ENCODE assay signal across 18 cellular contexts in genomic region chr21:20452935-20453334, GRCh38.
DNase-seq lines count a peak whose midpoint lies in the region; ATAC-seq, FAIRE-seq and TF ChIP-seq lines count a peak whose summit lies in the region.
"Had no signal": no experiment of that assay in that cellular context is flagged by ENCODE, and none has a peak within 500 bp of the region (broad histone marks: within the 10 kb centered on the region; RNA-seq: fewer than 3 reads in every experiment).

No MANE protein-coding gene starts in this region.

- BruUV-seq in HepG2 (replicated peaks; lab: Mats Ljungman, UMichigan): no TSS peak
- no TSS peak for BruUV-seq in IMR-90 (replicated peaks; lab: Mats Ljungman, UMichigan)

- no peak overlapping the region for H3K56ac ChIP-seq in IMR-90 (ENCODE audit: extremely low read depth, insufficient read depth, low read length)

- no peak overlapping the region for H3K14ac ChIP-seq in IMR-90 (replicated peaks; ENCODE audit: low read depth, low read length)

- H3K27me3 ChIP-seq in HepG2 (ENCODE audit: control insufficient read depth in 1 of 2, insufficient read depth in 2 of 2, low read length in 2 of 2) (no peaks in the 10 kb centered on the region), right lobe of liver (no peaks in the 10 kb centered on the region), IMR-90 (ENCODE audit: control insufficient read depth, insufficient read depth, low read length) (no peaks in the 10 kb centered on the region), Peyer's patch (no peaks in the 10 kb centered on the region)
- H3K27me3 ChIP-seq: BE2C, BLaER1 had no signal

- H3K9me3 ChIP-seq in HepG2 (ENCODE audit: low read length): peaks cover 69% of the 10 kb centered on the region
- no peaks in the 10 kb centered on the region for H3K9me3 ChIP-seq in right lobe of liver
- H3K9me3 ChIP-seq in IMR-90 (ENCODE audit: control insufficient read depth, insufficient read depth, low read length): 0 out of 2 replicates have a peak, but pooled peaks cover 2% of the 10 kb centered on the region
- no peaks in the 10 kb centered on the region for H3K9me3 ChIP-seq in Peyer's patch
- H3K9me3 ChIP-seq: BE2C, BLaER1 had no signal

- H3K4me1 ChIP-seq in HepG2 (ENCODE audit: insufficient read depth, low read length) (no peaks in the 10 kb centered on the region), right lobe of liver (no peaks in the 10 kb centered on the region), IMR-90 (ENCODE audit: control insufficient read depth, insufficient read depth, low read length) (no peaks in the 10 kb centered on the region), Peyer's patch (no peaks in the 10 kb centered on the region)
- H3K4me1 ChIP-seq: BE2C, BLaER1 had no signal

- H2AK9ac ChIP-seq in IMR-90 (replicated peaks; ENCODE audit: low read depth, low read length, poor library complexity): no peak overlapping the region

- H4K8ac ChIP-seq in IMR-90 (ENCODE audit: low read depth in 2 of 2, low read length in 2 of 2): no peak overlapping the region

- H2BK5ac ChIP-seq in IMR-90 (ENCODE audit: low read depth, low read length, poor library complexity, severe bottlenecking): no peak overlapping the region

- H4K91ac ChIP-seq in IMR-90 (ENCODE audit: insufficient read depth, low read depth, low read length): no peak overlapping the region

- ATAC-seq in HepG2 (no peak), right lobe of liver (no peak), IMR-90 (ENCODE audit: low read depth) (no peak), HG03045 (IDR thresholded peaks at IDR 0.05; ENCODE audit: unreplicated experiment) (no peak)

- no peak overlapping the region for H3K18ac ChIP-seq in IMR-90 (ENCODE audit: low read depth, low read length)

- no peaks in the 10 kb centered on the region for H3K9me1 ChIP-seq in IMR-90 (ENCODE audit: insufficient read depth, low read length)

- no peaks in the 10 kb centered on the region for H3K79me1 ChIP-seq in IMR-90 (ENCODE audit: low read depth in 1 of 2, low read length in 2 of 2)

- CTCF ChIA-PET in HepG2 (lab: Yijun Ruan, JAX; ENCODE audit: low intra/inter-chr PET ratio, low total read pairs): no interaction called here
- CTCF ChIA-PET in IMR-90 (lab: Yijun Ruan, JAX): no interaction called here

- in situ Hi-C loops in HepG2 (cut with HindIII; ENCODE audit: extremely low pct_ligation_motif_present, low pct_unique_long_range_greater_than_20kb) (no loop called here), IMR-90 (cut with MboI; ENCODE audit: low sequenced_read_pairs) (no loop called here)

- H3K4me2 ChIP-seq in HepG2 (ENCODE audit: low read depth, low read length): no peak overlapping the region
- no peak overlapping the region for H3K4me2 ChIP-seq in IMR-90 (ENCODE audit: low read depth, low read length)
- H3K4me2 ChIP-seq: BLaER1 had no signal

- H2BK20ac ChIP-seq in IMR-90 (ENCODE audit: low read depth, low read length): no peak overlapping the region

- no peak for FAIRE-seq in HepG2 (lab: Jason Lieb, UNC)
- FAIRE-seq: G401.6, GM12891 had no signal

- WGBS in HepG2 (ENCODE audit: low lambda C conversion rate): under 1% methylated on average over 4 of the region's 4 CpGs
- 46% methylated on average over 4 of the region's 4 CpGs for whole genome bisulfite sequencing in right lobe of liver (ENCODE audit: insufficient coverage, low coverage, low lambda C conversion rate, missing lambda C conversion rate)
- no CpG with 5 or more reads among the region's 4 CpGs for WGBS in IMR-90 (ENCODE audit: extremely low coverage in 2 of 2, insufficient read length in 1 of 2), 2 experiments

- no peak for TF ChIP-seq EP300 in HepG2 (IDR thresholded peaks at IDR 0.05; ENCODE audit: low read depth in 2 of 2, low read length in 2 of 2)
- TF ChIP-seq EP300 in HepG2 (CRISPR knock-in tag; IDR thresholded peaks at IDR 0.05; ENCODE audit: borderline replicate concordance): no peak

- no peaks in the 10 kb centered on the region for H3K79me2 ChIP-seq in HepG2 (ENCODE audit: insufficient read depth, low read length)

- DNase-seq in HepG2 (ENCODE audit: low spot score) (no peak), right lobe of liver (no peak), IMR-90 (no peak), Peyer's patch (no peak)
- DNase-seq: ACHN; BE2C; C1 segment of cervical spinal cord; CD4-positive, alpha-beta memory T cell; CD4-positive, CD25-positive, alpha-beta regulatory T cell; CD8-positive, alpha-beta memory T cell; COR-L47; DMS79 treated with DMSO at 0.1 percent for 48 hours; GF-D8 had no signal

- no peak overlapping the region for H2AFZ ChIP-seq in HepG2 (ENCODE audit: low read length)
- H2AFZ ChIP-seq in IMR-90 (replicated peaks; ENCODE audit: low read length, poor library complexity): no peak overlapping the region

- H2BK120ac ChIP-seq in IMR-90 (ENCODE audit: low read depth, low read length): no peak overlapping the region

- H4K20me1 ChIP-seq in HepG2 (ENCODE audit: insufficient read depth, low read length): no peaks in the 10 kb centered on the region
- H4K20me1 ChIP-seq in IMR-90 (ENCODE audit: insufficient read depth, low read length): no peaks in the 10 kb centered on the region
- H4K20me1 ChIP-seq: BLaER1 had no signal

- H3K9ac ChIP-seq in HepG2 (ENCODE audit: insufficient read depth, low read depth, low read length) (no peak overlapping the region), IMR-90 (ENCODE audit: low read depth, low read length) (no peak overlapping the region)
- H3K9ac ChIP-seq: BLaER1 had no signal

- intact Hi-C loops in HepG2 (cut with micrococcal nuclease; ENCODE audit: unreplicated experiment): no loop called here
- intact Hi-C loops in right lobe of liver (cut with DNase I): no loop called here
- intact Hi-C loops in IMR-90 (cut with micrococcal nuclease): no loop called here

- dilution Hi-C loops in IMR-90 (cut with HindIII; ENCODE audit: low sequenced_read_pairs, unreplicated experiment): no loop called here

- no peaks in the 10 kb centered on the region for H3K36me3 ChIP-seq in HepG2 (replicated peaks in 1 of 2; ENCODE audit: control insufficient read depth in 1 of 2, insufficient read depth in 2 of 2, low read length in 2 of 2)
- no peaks in the 10 kb centered on the region for H3K36me3 ChIP-seq in right lobe of liver
- no peaks in the 10 kb centered on the region for H3K36me3 ChIP-seq in IMR-90 (ENCODE audit: control insufficient read depth, insufficient read depth, low read length)
- H3K36me3 ChIP-seq in Peyer's patch: no peaks in the 10 kb centered on the region
- H3K36me3 ChIP-seq: BE2C, BLaER1 had no signal

- no peak for TF ChIP-seq RAD21 in HepG2 (CRISPR knock-in tag; IDR thresholded peaks at IDR 0.05)
- TF ChIP-seq RAD21 in IMR-90 (IDR thresholded peaks at IDR 0.05; ENCODE audit: low read length): no peak

- no peak overlapping the region for H3K4ac ChIP-seq in IMR-90 (ENCODE audit: low read depth, low read length)

- TF ChIP-seq CTCF in HepG2 (CRISPR knock-in tag; IDR thresholded peaks at IDR 0.05) (no peak), right lobe of liver (IDR thresholded peaks at IDR 0.05) (no peak), IMR-90 (conservative IDR thresholded peaks at IDR 0.05; ENCODE audit: low read depth, low read length) (no peak), Peyer's patch (IDR thresholded peaks at IDR 0.05) (no peak)

- H2AK5ac ChIP-seq in IMR-90 (ENCODE audit: low read depth, low read length): no peak overlapping the region

- H3K4me3 ChIP-seq in HepG2 (replicated peaks in 1 of 3; ENCODE audit: insufficient read depth in 1 of 3, low read depth in 2 of 3, low read length in 3 of 3) (no peak overlapping the region), right lobe of liver (no peak overlapping the region), IMR-90 (ENCODE audit: insufficient read depth, low read depth, low read length) (no peak overlapping the region), Peyer's patch (no peak overlapping the region)
- H3K4me3 ChIP-seq: BLaER1 had no signal

- no peak for TF ChIP-seq POLR2A in HepG2 (IDR thresholded peaks at IDR 0.05; ENCODE audit: insufficient read depth in 1 of 2, low read depth in 2 of 2, low read length in 2 of 2)
- TF ChIP-seq POLR2A in right lobe of liver (IDR thresholded peaks at IDR 0.05): no peak
- no peak for TF ChIP-seq POLR2A in IMR-90 (IDR thresholded peaks at IDR 0.05; ENCODE audit: low read depth, low read length)
- TF ChIP-seq POLR2A in Peyer's patch (IDR thresholded peaks at IDR 0.05): no peak

- H3K23ac ChIP-seq in IMR-90 (ENCODE audit: low read depth, low read length): no peak overlapping the region

- POLR2A ChIA-PET in HepG2 (lab: Yijun Ruan, JAX): no interaction called here
- POLR2A ChIA-PET in IMR-90 (lab: Charles Lee; ENCODE audit: unreplicated experiment): no interaction called here

- no peak overlapping the region for H3K27ac ChIP-seq in HepG2 (ENCODE audit: extremely low read length, insufficient read depth, low read length)
- H3K27ac ChIP-seq in right lobe of liver: no peak overlapping the region
- H3K27ac ChIP-seq in IMR-90 (ENCODE audit: insufficient read depth, low read length): no peak overlapping the region
- H3K27ac ChIP-seq in Peyer's patch: no peak overlapping the region
- H3K27ac ChIP-seq: 22Rv1, BLaER1 had no signal

- H2BK15ac ChIP-seq in IMR-90 (ENCODE audit: low read depth, low read length): no peak overlapping the region

- H4K5ac ChIP-seq in IMR-90 (ENCODE audit: low read depth, low read length): no peak overlapping the region

TF ChIP-seq in HepG2, 621 proteins besides CTCF, POLR2A, EP300 and RAD21:
- TF ChIP-seq KLF15 (CRISPR knock-in tag; IDR thresholded peaks at IDR 0.05; ENCODE audit: borderline replicate concordance) (no peak), MAFF (IDR thresholded peaks at IDR 0.05; ENCODE audit: low read depth, low read length) (peak; percentile 68), MAFK (conservative IDR thresholded peaks at IDR 0.05 in 1 of 2, IDR thresholded peaks at IDR 0.05 in 1 of 2; ENCODE audit: low read length in 2 of 2) (peak; percentile 65 to 81)

TF ChIP-seq in IMR-90, 13 proteins besides CTCF, POLR2A, EP300 and RAD21:
- no peak for TF ChIP-seq CHD1 (IDR thresholded peaks at IDR 0.05; ENCODE audit: low read depth, low read length)
- peak; percentile 72 for TF ChIP-seq MAFK (IDR thresholded peaks at IDR 0.05; ENCODE audit: low read depth, low read length)
